Comparison of ENCODE assay signal across 1 cellular context in the genomic region with DNA sequence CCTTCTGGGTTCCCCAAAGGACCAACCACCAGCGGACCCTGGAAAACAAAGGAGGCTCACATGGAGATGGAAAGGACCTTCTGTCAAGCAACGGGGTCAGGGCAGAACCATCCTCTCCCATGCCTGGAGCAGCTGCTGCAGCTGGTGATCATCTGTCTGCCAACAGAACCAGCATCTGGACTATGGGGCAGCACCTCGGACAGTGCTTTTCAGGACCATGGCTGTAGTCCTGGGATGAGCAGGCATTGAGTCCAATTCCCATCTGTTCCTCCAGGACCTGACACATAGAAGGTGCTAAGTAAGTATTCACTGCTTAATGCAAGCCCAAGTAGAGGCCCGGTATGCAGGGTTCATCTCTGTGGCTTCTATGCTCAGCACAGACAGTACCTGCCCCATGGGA.
TF ChIP-seq lines count a peak whose summit lies in the region.

No MANE protein-coding gene starts in this region.

TF ChIP-seq in GM23338, 12 proteins besides CTCF, POLR2A, EP300 and RAD21 (continued from another document):
- TF ChIP-seq, protein P1, sequence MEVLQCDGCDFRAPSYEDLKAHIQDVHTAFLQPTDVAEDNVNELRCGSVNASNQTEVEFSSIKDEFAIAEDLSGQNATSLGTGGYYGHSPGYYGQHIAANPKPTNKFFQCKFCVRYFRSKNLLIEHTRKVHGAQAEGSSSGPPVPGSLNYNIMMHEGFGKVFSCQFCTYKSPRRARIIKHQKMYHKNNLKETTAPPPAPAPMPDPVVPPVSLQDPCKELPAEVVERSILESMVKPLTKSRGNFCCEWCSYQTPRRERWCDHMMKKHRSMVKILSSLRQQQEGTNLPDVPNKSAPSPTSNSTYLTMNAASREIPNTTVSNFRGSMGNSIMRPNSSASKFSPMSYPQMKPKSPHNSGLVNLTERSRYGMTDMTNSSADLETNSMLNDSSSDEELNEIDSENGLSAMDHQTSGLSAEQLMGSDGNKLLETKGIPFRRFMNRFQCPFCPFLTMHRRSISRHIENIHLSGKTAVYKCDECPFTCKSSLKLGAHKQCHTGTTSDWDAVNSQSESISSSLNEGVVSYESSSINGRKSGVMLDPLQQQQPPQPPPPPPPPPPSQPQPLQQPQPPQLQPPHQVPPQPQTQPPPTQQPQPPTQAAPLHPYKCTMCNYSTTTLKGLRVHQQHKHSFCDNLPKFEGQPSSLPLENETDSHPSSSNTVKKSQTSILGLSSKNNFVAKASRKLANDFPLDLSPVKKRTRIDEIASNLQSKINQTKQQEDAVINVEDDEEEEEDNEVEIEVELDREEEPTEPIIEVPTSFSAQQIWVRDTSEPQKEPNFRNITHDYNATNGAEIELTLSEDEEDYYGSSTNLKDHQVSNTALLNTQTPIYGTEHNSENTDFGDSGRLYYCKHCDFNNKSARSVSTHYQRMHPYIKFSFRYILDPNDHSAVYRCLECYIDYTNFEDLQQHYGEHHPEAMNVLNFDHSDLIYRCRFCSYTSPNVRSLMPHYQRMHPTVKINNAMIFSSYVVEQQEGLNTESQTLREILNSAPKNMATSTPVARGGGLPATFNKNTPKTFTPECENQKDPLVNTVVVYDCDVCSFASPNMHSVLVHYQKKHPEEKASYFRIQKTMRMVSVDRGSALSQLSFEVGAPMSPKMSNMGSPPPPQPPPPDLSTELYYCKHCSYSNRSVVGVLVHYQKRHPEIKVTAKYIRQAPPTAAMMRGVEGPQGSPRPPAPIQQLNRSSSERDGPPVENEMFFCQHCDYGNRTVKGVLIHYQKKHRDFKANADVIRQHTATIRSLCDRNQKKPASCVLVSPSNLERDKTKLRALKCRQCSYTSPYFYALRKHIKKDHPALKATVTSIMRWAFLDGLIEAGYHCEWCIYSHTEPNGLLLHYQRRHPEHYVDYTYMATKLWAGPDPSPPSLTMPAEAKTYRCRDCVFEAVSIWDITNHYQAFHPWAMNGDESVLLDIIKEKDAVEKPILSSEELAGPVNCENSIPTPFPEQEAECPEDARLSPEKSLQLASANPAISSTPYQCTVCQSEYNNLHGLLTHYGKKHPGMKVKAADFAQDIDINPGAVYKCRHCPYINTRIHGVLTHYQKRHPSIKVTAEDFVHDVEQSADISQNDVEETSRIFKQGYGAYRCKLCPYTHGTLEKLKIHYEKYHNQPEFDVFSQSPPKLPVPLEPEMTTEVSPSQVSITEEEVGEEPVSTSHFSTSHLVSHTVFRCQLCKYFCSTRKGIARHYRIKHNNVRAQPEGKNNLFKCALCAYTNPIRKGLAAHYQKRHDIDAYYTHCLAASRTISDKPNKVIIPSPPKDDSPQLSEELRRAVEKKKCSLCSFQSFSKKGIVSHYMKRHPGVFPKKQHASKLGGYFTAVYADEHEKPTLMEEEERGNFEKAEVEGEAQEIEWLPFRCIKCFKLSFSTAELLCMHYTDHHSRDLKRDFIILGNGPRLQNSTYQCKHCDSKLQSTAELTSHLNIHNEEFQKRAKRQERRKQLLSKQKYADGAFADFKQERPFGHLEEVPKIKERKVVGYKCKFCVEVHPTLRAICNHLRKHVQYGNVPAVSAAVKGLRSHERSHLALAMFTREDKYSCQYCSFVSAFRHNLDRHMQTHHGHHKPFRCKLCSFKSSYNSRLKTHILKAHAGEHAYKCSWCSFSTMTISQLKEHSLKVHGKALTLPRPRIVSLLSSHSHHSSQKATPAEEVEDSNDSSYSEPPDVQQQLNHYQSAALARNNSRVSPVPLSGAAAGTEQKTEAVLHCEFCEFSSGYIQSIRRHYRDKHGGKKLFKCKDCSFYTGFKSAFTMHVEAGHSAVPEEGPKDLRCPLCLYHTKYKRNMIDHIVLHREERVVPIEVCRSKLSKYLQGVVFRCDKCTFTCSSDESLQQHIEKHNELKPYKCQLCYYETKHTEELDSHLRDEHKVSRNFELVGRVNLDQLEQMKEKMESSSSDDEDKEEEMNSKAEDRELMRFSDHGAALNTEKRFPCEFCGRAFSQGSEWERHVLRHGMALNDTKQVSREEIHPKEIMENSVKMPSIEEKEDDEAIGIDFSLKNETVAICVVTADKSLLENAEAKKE (CRISPR knock-in tag; IDR thresholded peaks at IDR 0.05), result no peak
